1 cellular context compared by ENCODE assay signal in genomic region chr7:149195180-149196150, GRCh38.
TF ChIP-seq lines count a peak whose summit lies in the region.

Gene ZNF282, plus strand, starts transcription at chr7:149195546. Its CDS starts 44 bp downstream, at chr7:149195590.

TF ChIP-seq in K562, 482 proteins besides CTCF, POLR2A, EP300 and RAD21 (continued from another document and continues in another):
- peak; percentile 85 for TF ChIP-seq C11orf30 (IDR thresholded peaks at IDR 0.05; ENCODE audit: low read depth)
- no peak for TF ChIP-seq ZNF780A (CRISPR knock-in tag; IDR thresholded peaks at IDR 0.05)
- peak; percentile 97 for TF ChIP-seq TFAP4 (CRISPR knock-in tag; IDR thresholded peaks at IDR 0.05; ENCODE audit: borderline replicate concordance)
- peak; percentile 83; the same call in 1 of the 2 replicates for TF ChIP-seq E2F3 (CRISPR knock-in tag; IDR thresholded peaks at IDR 0.05)
- peak; percentile 43 to 49 for TF ChIP-seq E2F6 (IDR thresholded peaks at IDR 0.05; ENCODE audit: borderline replicate concordance in 1 of 2, extremely low read depth in 1 of 2, insufficient read depth in 1 of 2, insufficient read length in 1 of 2, low read depth in 1 of 2, low read length in 1 of 2, poor library complexity in 1 of 2, severe bottlenecking in 1 of 2)
- TF ChIP-seq RBM22 (IDR thresholded peaks at IDR 0.05; ENCODE audit: low read depth, low read length, poor library complexity, severe bottlenecking): no peak
- 0 out of 4 replicates have a peak, but pooled peaks of 1 of the 2 experiments have one; percentile 8 for TF ChIP-seq ETV6 (IDR thresholded peaks at IDR 0.05; ENCODE audit: borderline replicate concordance in 1 of 2, low read depth in 2 of 2, low read length in 1 of 2)
- TF ChIP-seq ETV6 (CRISPR knock-in tag; IDR thresholded peaks at IDR 0.05; ENCODE audit: borderline replicate concordance): no peak
- 0 out of 2 replicates have a peak, but pooled peaks have one; percentile 17 for TF ChIP-seq ATF6 (CRISPR knock-in tag; IDR thresholded peaks at IDR 0.05)
- peak; percentile 75; the same call in 1 of the 2 replicates for TF ChIP-seq RNF2 (IDR thresholded peaks at IDR 0.05)
- peak; percentile 95 for TF ChIP-seq SAP30 (IDR thresholded peaks at IDR 0.05; ENCODE audit: borderline replicate concordance, insufficient read depth, low read depth, low read length, poor library complexity, severe bottlenecking)
- 0 out of 4 replicates have a peak, but pooled peaks of 1 of the 2 experiments have one; percentile 61 for TF ChIP-seq ZMIZ1 (IDR thresholded peaks at IDR 0.05; ENCODE audit: low read depth in 2 of 2, low read length in 2 of 2)
- TF ChIP-seq CHD2 (IDR thresholded peaks at IDR 0.05; ENCODE audit: low read depth, low read length): peak; percentile 23; the same call in 1 of the 2 replicates
- TF ChIP-seq MAZ (CRISPR knock-in tag; conservative IDR thresholded peaks at IDR 0.05 in 1 of 2, IDR thresholded peaks at IDR 0.05 in 1 of 2): peak; percentile 94 to 96
- TF ChIP-seq U2AF2 (optimal IDR thresholded peaks at IDR 0.05; ENCODE audit: low read depth, low read length): no peak
- peak; percentile 43 for TF ChIP-seq PRPF4 (IDR thresholded peaks at IDR 0.05; ENCODE audit: insufficient read depth, low read depth, low read length, poor library complexity, severe bottlenecking)
- peak; percentile 69 for TF ChIP-seq ATF7 (IDR thresholded peaks at IDR 0.05)
- peak; percentile 65; the same call in 1 of the 2 replicates for TF ChIP-seq CREB3L1 (IDR thresholded peaks at IDR 0.05; ENCODE audit: borderline replicate concordance, low read depth)
- TF ChIP-seq ZKSCAN1 (IDR thresholded peaks at IDR 0.05; ENCODE audit: low read depth, low read length): peak; percentile 35; the same call in 1 of the 2 replicates
- TF ChIP-seq SIN3B (IDR thresholded peaks at IDR 0.05; ENCODE audit: low read depth): peak; percentile 89
- peak; percentile 90 for TF ChIP-seq MTA3 (IDR thresholded peaks at IDR 0.05; ENCODE audit: borderline replicate concordance)
- TF ChIP-seq SMAD3 (CRISPR knock-in tag; conservative IDR thresholded peaks at IDR 0.05): 0 out of 2 replicates have a peak, but pooled peaks have one; percentile 35
- peak; percentile 41; the same call in 1 of the 2 replicates for TF ChIP-seq ZNF384 (IDR thresholded peaks at IDR 0.05; ENCODE audit: low read depth, low read length)
- TF ChIP-seq KAT2B (IDR thresholded peaks at IDR 0.05; ENCODE audit: low read depth, low read length): peak; percentile 58
- no peak for TF ChIP-seq GTF3C2 (IDR thresholded peaks at IDR 0.05; ENCODE audit: borderline replicate concordance, extremely low read depth, insufficient read length)
- peak; percentile 46 for TF ChIP-seq ARID1B (IDR thresholded peaks at IDR 0.05)
- TF ChIP-seq FOXA1 (IDR thresholded peaks at IDR 0.05; ENCODE audit: borderline replicate concordance): peak; percentile 85
- peak; percentile 85; the same call in 1 of the 2 replicates for TF ChIP-seq ZBTB7A (IDR thresholded peaks at IDR 0.05; ENCODE audit: borderline replicate concordance, control insufficient read depth, low read depth, low read length)
- TF ChIP-seq MAFG (tag; conservative IDR thresholded peaks at IDR 0.05): no peak
- TF ChIP-seq MEF2D (tag; conservative IDR thresholded peaks at IDR 0.05; ENCODE audit: low read depth): no peak
- TF ChIP-seq ZNF263 (CRISPR knock-in tag; IDR thresholded peaks at IDR 0.05; ENCODE audit: borderline replicate concordance): peak; percentile 72; the same call in 1 of the 2 replicates
- TF ChIP-seq FOXK2 (conservative IDR thresholded peaks at IDR 0.05 in 1 of 2, IDR thresholded peaks at IDR 0.05 in 1 of 2; ENCODE audit: low read depth in 2 of 2): peak; percentile 96 to 97
- peak; percentile 90 for TF ChIP-seq HMGN3 (IDR thresholded peaks at IDR 0.05; ENCODE audit: borderline replicate concordance, extremely low read depth, insufficient read length, low read depth, low read length)
- peak; percentile 47; the same call in 1 of the 2 replicates for TF ChIP-seq POLR2AphosphoS2 (IDR thresholded peaks at IDR 0.05; ENCODE audit: low read length)
- peak; percentile 33 to 86; a peak in 2 of 4 replicates for TF ChIP-seq RCOR1 (IDR thresholded peaks at IDR 0.05; ENCODE audit: borderline replicate concordance in 1 of 2, low read depth in 2 of 2, low read length in 2 of 2)
- peak; percentile 56 for TF ChIP-seq ZBTB1 (CRISPR knock-in tag; IDR thresholded peaks at IDR 0.05; ENCODE audit: borderline replicate concordance, low read depth)
- TF ChIP-seq ZBTB11 (CRISPR knock-in tag; IDR thresholded peaks at IDR 0.05): peak in 1 of 3 experiments; percentile 76; a peak in 1 of 6 replicates
- TF ChIP-seq TRIM28 (IDR thresholded peaks at IDR 0.05): peak; percentile 77; the same call in 1 of the 2 replicates
- peak; percentile 61; the same call in 1 of the 2 replicates for TF ChIP-seq E2F1 (CRISPR knock-in tag; IDR thresholded peaks at IDR 0.05)
- TF ChIP-seq ELF1 (tag; IDR thresholded peaks at IDR 0.05): peak; percentile 72
- TF ChIP-seq TEAD4 (IDR thresholded peaks at IDR 0.05; ENCODE audit: low read length): 0 out of 2 replicates have a peak, but pooled peaks have one; percentile 28
- peak; percentile 76; the same call in 1 of the 2 replicates for TF ChIP-seq TEAD4 (CRISPR knock-in tag; IDR thresholded peaks at IDR 0.05; ENCODE audit: borderline replicate concordance)
- TF ChIP-seq L3MBTL2 (IDR thresholded peaks at IDR 0.05): peak; percentile 75
